8 cellular contexts compared by ENCODE assay signal in genomic region chr3:148990211-148990610, GRCh38. TPM values are rescaled to one million over a fixed set of nuclear protein-coding genes. Genes with fewer than 3 reads are reported as not detected.
DNase-seq lines count a peak whose midpoint lies in the region; ATAC-seq and TF ChIP-seq lines count a peak whose summit lies in the region.

No MANE protein-coding gene starts in this region.

- H3K4me3 ChIP-seq in smooth muscle cell = no peak overlapping the region

- H3K36me3 Mint-ChIP-seq in activated CD4-positive, alpha-beta memory T cell treated with anti-CD3 and anti-CD28 coated beads for 36 hours = peaks cover 1% of the 10 kb centered on the region

- WGBS in smooth muscle cell (ENCODE audit: low lambda C conversion rate) = 92% methylated on average over 4 of the region's 4 CpGs

- DNase-seq in DMS53 (lab: John Stamatoyannopoulos, UW) = peak; percentile 2
- no peak for DNase-seq in DMS53 treated with DMSO at 0.1 percent for 48 hours (lab: John Stamatoyannopoulos, UW; ENCODE audit: unreplicated experiment)
- peak; percentile 24 for DNase-seq in activated CD4-positive, alpha-beta memory T cell treated with anti-CD3 and anti-CD28 coated beads for 36 hours
- DNase-seq in smooth muscle cell (lab: John Stamatoyannopoulos, UW; ENCODE audit: unreplicated experiment) = no peak
- no peak for DNase-seq in DMS114 treated with DMSO at 0.1 percent for 48 hours (lab: John Stamatoyannopoulos, UW; ENCODE audit: unreplicated experiment)
- DNase-seq in NCI-H2171 (lab: John Stamatoyannopoulos, UW) = no peak

- peak overlapping the region; percentile 77 for H2AFZ ChIP-seq in smooth muscle cell (ENCODE audit: low read depth)

- H3K4me1 Mint-ChIP-seq in activated CD4-positive, alpha-beta memory T cell treated with anti-CD3 and anti-CD28 coated beads for 36 hours (ENCODE audit: low read depth) = peaks cover 30% of the 10 kb centered on the region

- ATAC-seq in HG03064 (IDR thresholded peaks at IDR 0.05; ENCODE audit: low read depth, unreplicated experiment) = peak; percentile 35
- ATAC-seq in HG03439 (IDR thresholded peaks at IDR 0.05; ENCODE audit: unreplicated experiment) = no peak

- H3K27ac Mint-ChIP-seq in activated CD4-positive, alpha-beta memory T cell treated with anti-CD3 and anti-CD28 coated beads for 36 hours = peak overlapping the region; percentile 77

- POLR2A ChIA-PET in activated CD4-positive, alpha-beta memory T cell treated with anti-CD3 and anti-CD28 coated beads for 36 hours (lab: Charles Lee) = interaction anchor here (0.9 to 1.0 kb wide), 2 partner anchors 27 to 95 kb away, joined by 3 read pairs; no protein-coding TSS in a partner anchor

- H3K9ac ChIP-seq in smooth muscle cell (ENCODE audit: low read depth) = no peak overlapping the region

- no peaks in the 10 kb centered on the region for H3K9me3 ChIP-seq in smooth muscle cell (replicated peaks; ENCODE audit: low read depth)

- no peaks in the 10 kb centered on the region for H3K27me3 Mint-ChIP-seq in activated CD4-positive, alpha-beta memory T cell treated with anti-CD3 and anti-CD28 coated beads for 36 hours

- no peaks in the 10 kb centered on the region for H3K27me3 ChIP-seq in smooth muscle cell (ENCODE audit: low read depth)

- H3K4me1 ChIP-seq in smooth muscle cell (ENCODE audit: low read depth) = no peaks in the 10 kb centered on the region

- H3K36me3 ChIP-seq in smooth muscle cell (ENCODE audit: low read depth) = no peaks in the 10 kb centered on the region

- H3K79me2 ChIP-seq in smooth muscle cell (ENCODE audit: low read depth) = no peaks in the 10 kb centered on the region

- H3F3A ChIP-seq in smooth muscle cell (ENCODE audit: low read depth) = no peaks in the 10 kb centered on the region

- TF ChIP-seq CTCF in smooth muscle cell (IDR thresholded peaks at IDR 0.05; ENCODE audit: borderline replicate concordance, insufficient read depth, poor library complexity, severe bottlenecking) = no peak

- no peak overlapping the region for H3K4me2 ChIP-seq in smooth muscle cell

- H4K20me1 ChIP-seq in smooth muscle cell (ENCODE audit: low read depth) = no peaks in the 10 kb centered on the region

- no peak overlapping the region for H3K27ac ChIP-seq in smooth muscle cell (ENCODE audit: low read depth)

- intact Hi-C loops in activated CD4-positive, alpha-beta memory T cell treated with anti-CD3 and anti-CD28 coated beads for 36 hours (cut with micrococcal nuclease) = loop anchor here (1.0 to 2.0 kb wide), 4 partner anchors 15 to 96 kb away; partner anchors contain the start of gene HLTF

- CTCF ChIA-PET in activated CD4-positive, alpha-beta memory T cell treated with anti-CD3 and anti-CD28 coated beads for 36 hours (lab: Charles Lee) = interaction anchor here (1.1 to 2.4 kb wide), 3 partner anchors 8 to 130 kb away, joined by 3 to 6 read pairs (median 4); no protein-coding TSS in a partner anchor

- peak overlapping the region; percentile 27 for H3K4me3 Mint-ChIP-seq in activated CD4-positive, alpha-beta memory T cell treated with anti-CD3 and anti-CD28 coated beads for 36 hours

- no peaks in the 10 kb centered on the region for H3K9me3 Mint-ChIP-seq in activated CD4-positive, alpha-beta memory T cell treated with anti-CD3 and anti-CD28 coated beads for 36 hours

RNA-seq across cellular contexts. Expression of gene GYG1, which starts 1.1 kb away (rescaled TPM):
- total RNA-seq in activated CD4-positive, alpha-beta memory T cell treated with anti-CD3 and anti-CD28 coated beads for 36 hours = 10 to 100 TPM; 21.5 to 22.1 TPM
- total RNA-seq in smooth muscle cell = 23.4 and 29.8 TPM in 2 replicates
- polyA plus RNA-seq in smooth muscle cell = 13.6 and 15.8 TPM in 2 replicates

Comparison
In these comparisons a context has a peak if more than half of its experiments do, and no peak if none do; other contexts are left out.
1. DNase-seq: peak in DMS53 (single experiment) and activated CD4-positive, alpha-beta memory T cell treated with anti-CD3 and anti-CD28 coated beads for 36 hours (single experiment); none in DMS53 treated with DMSO at 0.1 percent for 48 hours (single experiment), smooth muscle cell (single experiment), DMS114 treated with DMSO at 0.1 percent for 48 hours (single experiment) and NCI-H2171 (single experiment).